In the genomic region with DNA sequence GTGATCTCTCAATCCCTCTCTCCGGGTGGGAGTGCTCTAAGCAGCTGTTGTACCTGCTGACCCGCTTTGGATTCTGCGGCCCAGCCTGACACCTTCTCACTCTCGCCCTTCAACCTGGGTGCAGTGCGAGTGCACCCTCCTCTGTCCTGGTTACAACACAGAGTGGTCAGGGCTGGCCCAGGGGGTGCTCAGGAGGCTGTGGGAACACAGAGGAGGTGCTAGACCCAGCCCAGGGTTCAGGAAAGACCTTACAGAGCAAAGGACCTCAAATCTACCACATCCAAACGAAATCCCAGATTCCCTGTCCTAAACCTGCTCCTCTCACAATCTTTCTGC, we compare ENCODE assay signal across 9 cellular contexts. TPM values are rescaled to one million over a fixed set of nuclear protein-coding genes. Genes with fewer than 3 reads are reported as not detected.
A peak's percentile ranks its signal among the peaks of the same experiment; 100 is the strongest.
DNase-seq lines count a peak whose midpoint lies in the region; ATAC-seq and TF ChIP-seq lines count a peak whose summit lies in the region.
"Had no signal": no experiment of that assay in that cellular context is flagged by ENCODE, and none has a peak within 500 bp of the region (broad histone marks: within the 10 kb centered on the region; RNA-seq: fewer than 3 reads in every experiment).

No MANE protein-coding gene starts in this region.

- peak overlapping the region; percentile 59 for H3K9ac ChIP-seq in IMR-90 (ENCODE audit: low read depth, low read length)

- CTCF ChIA-PET in CD4-positive, alpha-beta T cell (lab: Charles Lee), result no interaction called here
- CTCF ChIA-PET in IMR-90 (lab: Yijun Ruan, JAX), result no interaction called here
- CTCF ChIA-PET in naive thymus-derived CD4-positive, alpha-beta T cell (lab: Charles Lee), result interaction anchor here (0.6 kb wide), 2 partner anchors 18 to 85 kb away, joined by 3 to 4 read pairs; no protein-coding TSS in a partner anchor

- TF ChIP-seq POLR2A in IMR-90 (IDR thresholded peaks at IDR 0.05; ENCODE audit: low read depth, low read length), result no peak

- peaks cover 24% of the 10 kb centered on the region for H3K36me3 Mint-ChIP-seq in CD4-positive, alpha-beta T cell (ENCODE audit: low read depth)
- H3K36me3 Mint-ChIP-seq in dendritic cell treated with granulocyte-macrophage colony-stimulating factor and Interleukin-4, amounts not matched to agents 40 ng/mL and 50 ng/mL, for 4 days (ENCODE audit: low read depth), result peaks cover 6% of the 10 kb centered on the region
- peaks cover 10 to 36% (median 18%) of the 10 kb centered on the region in 5 donors for H3K36me3 Mint-ChIP-seq in naive thymus-derived CD4-positive, alpha-beta T cell

- H3K4me3 ChIP-seq in IMR-90 (ENCODE audit: insufficient read depth, low read depth, low read length), result peak overlapping the region; percentile 66
- H3K4me3 ChIP-seq in naive thymus-derived CD4-positive, alpha-beta T cell (ENCODE audit: low read length), result peak overlapping the region; percentile 88

- peak overlapping the region; percentile 83 for H3K4me2 ChIP-seq in IMR-90 (ENCODE audit: low read depth, low read length)

- H3K27me3 ChIP-seq in CD4-positive, alpha-beta T cell (ENCODE audit: control insufficient read depth, insufficient read depth, low read length), result peaks cover 9% of the 10 kb centered on the region
- no peaks in the 10 kb centered on the region for H3K27me3 ChIP-seq in IMR-90 (ENCODE audit: control insufficient read depth, insufficient read depth, low read length)
- H3K27me3 ChIP-seq in naive thymus-derived CD4-positive, alpha-beta T cell (ENCODE audit: control insufficient read depth in 2 of 2, insufficient read depth in 2 of 2, low read length in 2 of 2), result no peaks in the 10 kb centered on the region

- intact Hi-C loops in CD4-positive, alpha-beta T cell (cut with DNase I, micrococcal nuclease), result loop anchor here (1.0 to 10.0 kb wide), 10 partner anchors 23 to 1082 kb away; a partner anchor contains a TSS
- intact Hi-C loops in IMR-90 (cut with micrococcal nuclease), result loop anchor here (1.0 to 5.0 kb wide), 3 partner anchors 23 to 487 kb away; a partner anchor contains a TSS
- intact Hi-C loops in dendritic cell treated with granulocyte-macrophage colony-stimulating factor and Interleukin-4, amounts not matched to agents 40 ng/mL and 50 ng/mL, for 4 days (cut with micrococcal nuclease), result loop anchor here (1.0 kb wide), 1 partner anchor 23 kb away; a partner anchor contains a TSS
- intact Hi-C loops in naive thymus-derived CD4-positive, alpha-beta T cell (cut with micrococcal nuclease), result loop anchor here (1.0 to 5.0 kb wide), 12 partner anchors 23 to 1264 kb away; a partner anchor contains a TSS

- H3K9me1 ChIP-seq in IMR-90 (ENCODE audit: insufficient read depth, low read length), result peaks cover 6% of the 10 kb centered on the region

- peak overlapping the region; percentile 46; the same call in 1 of the 2 replicates for H3K4ac ChIP-seq in IMR-90 (ENCODE audit: low read depth, low read length)

- H3K4me1 ChIP-seq in IMR-90 (ENCODE audit: control insufficient read depth, insufficient read depth, low read length), result peaks cover 3% of the 10 kb centered on the region; the same call in 1 of the 2 replicates
- H3K4me1 ChIP-seq in naive thymus-derived CD4-positive, alpha-beta T cell (ENCODE audit: control insufficient read depth in 2 of 2, insufficient read depth in 2 of 2, low read length in 2 of 2), result peaks cover 6 to 17% of the 10 kb centered on the region in 2 donors

- H3K9me3 ChIP-seq in CD4-positive, alpha-beta T cell (ENCODE audit: control insufficient read depth, low read length), result peaks cover 8% of the 10 kb centered on the region
- H3K9me3 ChIP-seq in IMR-90 (ENCODE audit: control insufficient read depth, insufficient read depth, low read length), result no peaks in the 10 kb centered on the region
- no peaks in the 10 kb centered on the region for H3K9me3 ChIP-seq in naive thymus-derived CD4-positive, alpha-beta T cell (ENCODE audit: control insufficient read depth in 2 of 3, low read length in 3 of 3)

- no peak overlapping the region for H3K18ac ChIP-seq in IMR-90 (ENCODE audit: low read depth, low read length)

- POLR2A ChIA-PET in CD4-positive, alpha-beta T cell (lab: Charles Lee), result interaction anchor here (0.9 kb wide), 1 partner anchor 108 kb away, joined by 4 read pairs; no protein-coding TSS in a partner anchor
- POLR2A ChIA-PET in IMR-90 (lab: Charles Lee; ENCODE audit: unreplicated experiment), result interaction anchor here (0.6 kb wide), 1 partner anchor 606 kb away, joined by 3 read pairs; no protein-coding TSS in a partner anchor
- POLR2A ChIA-PET in naive thymus-derived CD4-positive, alpha-beta T cell (lab: Charles Lee), result interaction anchor here (1.4 to 1.9 kb wide), 2 partner anchors 29 to 109 kb away, joined by 3 to 5 read pairs; no protein-coding TSS in a partner anchor

- in situ Hi-C loops in IMR-90 (cut with MboI; ENCODE audit: low sequenced_read_pairs), result no loop called here

- H2BK15ac ChIP-seq in IMR-90 (ENCODE audit: low read depth, low read length), result no peak overlapping the region

- no CpG with 5 or more reads among the region's 6 CpGs for WGBS in IMR-90 (ENCODE audit: extremely low coverage in 2 of 2, insufficient read length in 1 of 2), 2 experiments

- peak overlapping the region; percentile 94 for H3K4me3 Mint-ChIP-seq in CD4-positive, alpha-beta T cell
- peak overlapping the region; percentile 94 for H3K4me3 Mint-ChIP-seq in dendritic cell treated with granulocyte-macrophage colony-stimulating factor and Interleukin-4, amounts not matched to agents 40 ng/mL and 50 ng/mL, for 4 days
- peak overlapping the region; percentile 88 to 99 (median 96) for H3K4me3 Mint-ChIP-seq in naive thymus-derived CD4-positive, alpha-beta T cell

- peak overlapping the region; percentile 84 for H2AK9ac ChIP-seq in IMR-90 (replicated peaks; ENCODE audit: low read depth, low read length, poor library complexity)

- no TSS peak for BruUV-seq in IMR-90 (replicated peaks; lab: Mats Ljungman, UMichigan)

- H3K27ac Mint-ChIP-seq in CD4-positive, alpha-beta T cell, result no peak overlapping the region
- peak overlapping the region; percentile 87 for H3K27ac Mint-ChIP-seq in dendritic cell treated with granulocyte-macrophage colony-stimulating factor and Interleukin-4, amounts not matched to agents 40 ng/mL and 50 ng/mL, for 4 days
- peak overlapping the region in 8 of 9 donors; percentile 29 to 97 (median 78) for H3K27ac Mint-ChIP-seq in naive thymus-derived CD4-positive, alpha-beta T cell

- H4K5ac ChIP-seq in IMR-90 (ENCODE audit: low read depth, low read length), result peak overlapping the region; percentile 87

- no peak for TF ChIP-seq CTCF in CD4-positive, alpha-beta T cell (IDR thresholded peaks at IDR 0.05)
- TF ChIP-seq CTCF in IMR-90 (conservative IDR thresholded peaks at IDR 0.05; ENCODE audit: low read depth, low read length), result no peak

- H3K4me1 Mint-ChIP-seq in CD4-positive, alpha-beta T cell (ENCODE audit: low read depth), result peaks cover 29% of the 10 kb centered on the region
- peaks cover 33% of the 10 kb centered on the region for H3K4me1 Mint-ChIP-seq in dendritic cell treated with granulocyte-macrophage colony-stimulating factor and Interleukin-4, amounts not matched to agents 40 ng/mL and 50 ng/mL, for 4 days (ENCODE audit: low read depth)
- H3K4me1 Mint-ChIP-seq in naive thymus-derived CD4-positive, alpha-beta T cell, result peaks cover 19 to 37% (median 24%) of the 10 kb centered on the region in 7 donors

- no peak overlapping the region for H2BK20ac ChIP-seq in IMR-90 (ENCODE audit: low read depth, low read length)

- no peak overlapping the region for H3K56ac ChIP-seq in IMR-90 (ENCODE audit: extremely low read depth, insufficient read depth, low read length)

- no peaks in the 10 kb centered on the region for H4K20me1 ChIP-seq in IMR-90 (ENCODE audit: insufficient read depth, low read length)

- H3K23ac ChIP-seq in IMR-90 (ENCODE audit: low read depth, low read length), result 0 out of 2 replicates have a peak overlapping the region, but pooled peaks have one; percentile 12

- H4K8ac ChIP-seq in IMR-90 (ENCODE audit: low read depth in 2 of 2, low read length in 2 of 2), result peak overlapping the region; percentile 78 to 89; a peak in 3 of 4 replicates

- no peak overlapping the region for H2AK5ac ChIP-seq in IMR-90 (ENCODE audit: low read depth, low read length)

- H2BK5ac ChIP-seq in IMR-90 (ENCODE audit: low read depth, low read length, poor library complexity, severe bottlenecking), result no peak overlapping the region

- TF ChIP-seq RAD21 in IMR-90 (IDR thresholded peaks at IDR 0.05; ENCODE audit: low read length), result no peak

- 0 out of 2 replicates have a peak overlapping the region, but pooled peaks have one; percentile 35 for H4K91ac ChIP-seq in IMR-90 (ENCODE audit: insufficient read depth, low read depth, low read length)

- peaks cover 37% of the 10 kb centered on the region for H3K27me3 Mint-ChIP-seq in CD4-positive, alpha-beta T cell
- peaks cover 17% of the 10 kb centered on the region for H3K27me3 Mint-ChIP-seq in dendritic cell treated with granulocyte-macrophage colony-stimulating factor and Interleukin-4, amounts not matched to agents 40 ng/mL and 50 ng/mL, for 4 days
- H3K27me3 Mint-ChIP-seq in naive thymus-derived CD4-positive, alpha-beta T cell, result peaks cover 0 to 24% (median 21%) of the 10 kb centered on the region in 5 donors

- DNase-seq in CD4-positive, alpha-beta T cell, result no peak
- DNase-seq in IMR-90, result peak; percentile 2
- DNase-seq in naive thymus-derived CD4-positive, alpha-beta T cell, result no peak
- no peak for DNase-seq in dermis blood vessel endothelial cell
- DNase-seq in Kasumi-1 (lab: John Stamatoyannopoulos, UW), result no peak
- DNase-seq in putamen (ENCODE audit: low spot score), result no peak

- H3K79me1 ChIP-seq in IMR-90 (ENCODE audit: low read depth in 1 of 2, low read length in 2 of 2), result peaks cover 0 to 4% of the 10 kb centered on the region in 2 experiments; a peak in 1 of 4 replicates

- H3K27ac ChIP-seq in CD4-positive, alpha-beta T cell (ENCODE audit: low read depth, low read length), result no peak overlapping the region
- peak overlapping the region; percentile 48 for H3K27ac ChIP-seq in IMR-90 (ENCODE audit: insufficient read depth, low read length)
- H3K27ac ChIP-seq in naive thymus-derived CD4-positive, alpha-beta T cell (ENCODE audit: low read depth, low read length), result peak overlapping the region; percentile 66

- dilution Hi-C loops in IMR-90 (cut with HindIII; ENCODE audit: low sequenced_read_pairs, unreplicated experiment), result no loop called here

- no peaks in the 10 kb centered on the region for H3K9me3 Mint-ChIP-seq in CD4-positive, alpha-beta T cell
- no peaks in the 10 kb centered on the region for H3K9me3 Mint-ChIP-seq in dendritic cell treated with granulocyte-macrophage colony-stimulating factor and Interleukin-4, amounts not matched to agents 40 ng/mL and 50 ng/mL, for 4 days
- H3K9me3 Mint-ChIP-seq in naive thymus-derived CD4-positive, alpha-beta T cell, result peaks cover 3 to 26% (median 7%) of the 10 kb centered on the region in 11 donors

- H2BK120ac ChIP-seq in IMR-90 (ENCODE audit: low read depth, low read length), result no peak overlapping the region

- no peak for ATAC-seq in CD4-positive, alpha-beta T cell (ENCODE audit: poor library complexity)
- ATAC-seq in IMR-90 (ENCODE audit: low read depth), result peak; percentile 7
- no peak for ATAC-seq in naive thymus-derived CD4-positive, alpha-beta T cell
- no peak for ATAC-seq in GM18858 (IDR thresholded peaks at IDR 0.05; ENCODE audit: unreplicated experiment)

- H2AFZ ChIP-seq in IMR-90 (replicated peaks; ENCODE audit: low read length, poor library complexity), result peak overlapping the region; percentile 99

- no peaks in the 10 kb centered on the region for H3K36me3 ChIP-seq in IMR-90 (ENCODE audit: control insufficient read depth, insufficient read depth, low read length)
- no peaks in the 10 kb centered on the region for H3K36me3 ChIP-seq in naive thymus-derived CD4-positive, alpha-beta T cell (ENCODE audit: control insufficient read depth in 2 of 3, insufficient read depth in 3 of 3, low read length in 3 of 3)

- peak overlapping the region; percentile 51; the same call in 1 of the 2 replicates for H3K14ac ChIP-seq in IMR-90 (replicated peaks; ENCODE audit: low read depth, low read length)

RNA-seq across cellular contexts. Expression of a gene that starts 23.7 kb away (rescaled TPM):
- total RNA-seq in CD4-positive, alpha-beta T cell, result 1 to 10 TPM; 1.1 to 1.9 TPM
- 6.4 and 8.4 TPM in 2 replicates for total RNA-seq in IMR-90 (2012; rRNA removed)
- 3.3 and 3.6 TPM in 2 replicates for polyA plus RNA-seq in IMR-90 (2012; rRNA removed)
- polyA plus RNA-seq in IMR-90 (2012; cell fraction: cytosol; rRNA removed), result 0.65 and 0.84 TPM in 2 replicates
- 4.6 and 15.9 TPM in 2 replicates for polyA plus RNA-seq in IMR-90 (2012; cell fraction: nucleus; rRNA removed; ENCODE audit: low replicate concordance)
- 10 to 100 TPM in 3 of 5 experiments, 1 to 10 TPM in 2; 6.8 to 19.1 (median 10.2) TPM for total RNA-seq in naive thymus-derived CD4-positive, alpha-beta T cell
- polyA plus RNA-seq in naive thymus-derived CD4-positive, alpha-beta T cell, result 1 to 10 TPM; 2.6 to 4.8 TPM
- 4.3 and 8.3 TPM in 2 replicates for total RNA-seq in dermis blood vessel endothelial cell

RNA-seq across cellular contexts. Expression of a gene that starts 35.5 kb away (rescaled TPM):
- total RNA-seq in CD4-positive, alpha-beta T cell, result not detected
- not detected in 2 replicates for total RNA-seq in IMR-90 (2012; rRNA removed)
- polyA plus RNA-seq in IMR-90 (2012; rRNA removed), result not detected in 2 replicates
- polyA plus RNA-seq in IMR-90 (2012; cell fraction: cytosol; rRNA removed), result not detected in 2 replicates
- not detected in 2 replicates for polyA plus RNA-seq in IMR-90 (2012; cell fraction: nucleus; rRNA removed; ENCODE audit: low replicate concordance)
- 1 to 10 TPM in 1 of 5 experiments, under 1 TPM in 1, not detected in 3; 0.24 to 2.4 TPM for total RNA-seq in naive thymus-derived CD4-positive, alpha-beta T cell
- polyA plus RNA-seq in naive thymus-derived CD4-positive, alpha-beta T cell, result not detected
- total RNA-seq in dermis blood vessel endothelial cell, result not detected in 2 replicates
- total RNA-seq: myocyte had no signal

RNA-seq across cellular contexts. Expression of a gene that starts 51.9 kb away (rescaled TPM):
- total RNA-seq in CD4-positive, alpha-beta T cell, result 1 to 10 TPM in 1 of 2 experiments, under 1 TPM in 1; 0.87 to 1.3 TPM
- total RNA-seq in IMR-90 (2012; rRNA removed) (not detected in 2 replicates), dermis blood vessel endothelial cell (not detected in 2 replicates)
- not detected in 2 replicates for polyA plus RNA-seq in IMR-90 (2012; rRNA removed)
- polyA plus RNA-seq in IMR-90 (2012; cell fraction: cytosol; rRNA removed), result not detected in 2 replicates
- polyA plus RNA-seq in IMR-90 (2012; cell fraction: nucleus; rRNA removed; ENCODE audit: low replicate concordance), result not detected in 2 replicates
- total RNA-seq in naive thymus-derived CD4-positive, alpha-beta T cell, result 10 to 100 TPM in 1 of 5 experiments, 1 to 10 TPM in 3, not detected in 1; 1.1 to 43.8 (median 1.8) TPM
- under 1 TPM in 1 of 2 donors, not detected in 1; 0.08 TPM for polyA plus RNA-seq in naive thymus-derived CD4-positive, alpha-beta T cell
- total RNA-seq: myocyte had no signal
